In the genomic region with DNA sequence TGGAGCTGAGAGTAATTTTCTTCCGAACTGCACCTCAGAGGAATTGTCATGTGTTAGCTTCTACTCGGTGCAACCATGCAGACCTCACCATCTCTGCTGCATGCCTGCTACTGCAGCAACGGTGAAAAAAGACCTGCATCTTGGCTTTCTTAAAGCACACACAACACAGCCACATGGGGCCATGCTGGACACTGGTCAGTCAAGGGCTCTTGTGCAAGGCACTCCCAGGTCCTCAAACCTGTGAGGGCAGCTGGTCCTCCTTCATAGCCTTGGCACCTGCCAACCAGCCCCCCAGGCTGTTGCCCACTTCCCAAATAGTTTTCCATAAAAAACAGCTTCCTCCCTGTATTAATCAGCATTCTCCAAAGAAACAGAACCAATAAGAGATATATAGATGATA, we compare ENCODE assay signal across 18 cellular contexts.
"Had no signal": no experiment of that assay in that cellular context is flagged by ENCODE, and none has a peak within 500 bp of the region (broad histone marks: within the 10 kb centered on the region; RNA-seq: fewer than 3 reads in every experiment).

No MANE protein-coding gene starts in this region.

- H3K9ac ChIP-seq: SK-N-SH had no signal

- H3K27ac ChIP-seq: RWPE1 had no signal

- DNase-seq: KBM-7, NCI-H1092, NCI-H1105 treated with DMSO at 0.1 percent for 48 hours, NCI-H1417 treated with DMSO at 0.1 percent for 48 hours, NCI-H146, NCI-H1694 treated with DMSO at 0.1 percent for 48 hours, NCI-H1930, NCI-H2081, NCI-H2107, NCI-H226, NCI-H446, NCI-H510A, NCI-H69, NCI-H774, PC-3, SHP77, SK-N-SH had no signal

- H3K4me2 ChIP-seq: SK-N-SH had no signal

- H3K9me3 ChIP-seq: SK-N-SH had no signal
